8 cellular contexts compared by ENCODE assay signal in genomic region chr4:1247811-1248261, GRCh38. TPM values are rescaled to one million over a fixed set of nuclear protein-coding genes. Genes with fewer than 3 reads are reported as not detected.
A peak's percentile ranks its signal among the peaks of the same experiment; 100 is the strongest.
DNase-seq lines count a peak whose midpoint lies in the region; ATAC-seq and TF ChIP-seq lines count a peak whose summit lies in the region.

No MANE protein-coding gene starts in this region.

- H3K36me3 ChIP-seq in HUES64 (ENCODE audit: insufficient read depth, low read length): peaks cover 14% of the 10 kb centered on the region
- no peaks in the 10 kb centered on the region for H3K36me3 ChIP-seq in mammary epithelial cell (ENCODE audit: insufficient read depth, low read length)
- H3K36me3 ChIP-seq in lung (ENCODE audit: control insufficient read depth in 2 of 2, insufficient read depth in 2 of 2, low read length in 2 of 2): peaks cover 0 to 6% of the 10 kb centered on the region in 2 donors

- H3K4me3 ChIP-seq in HUES64 (ENCODE audit: low read length) (peak overlapping the region; percentile 92), mammary epithelial cell (replicated peaks in 1 of 3; ENCODE audit: insufficient read depth in 1 of 3, low read depth in 2 of 3, low read length in 3 of 3) (peak overlapping the region; percentile 59 to 78 (median 75)), lung (peak overlapping the region; percentile 72)

- peaks cover 66% of the 10 kb centered on the region for H3K79me2 ChIP-seq in mammary epithelial cell (ENCODE audit: insufficient read depth, low read length)

- peaks cover 8% of the 10 kb centered on the region; the same call in 1 of the 2 replicates for H3K4me1 ChIP-seq in HUES64 (ENCODE audit: insufficient read depth, low read length)
- H3K4me1 ChIP-seq in mammary epithelial cell (ENCODE audit: insufficient read depth, low read length): peaks cover 32% of the 10 kb centered on the region
- peaks cover 15 to 50% of the 10 kb centered on the region in 2 donors for H3K4me1 ChIP-seq in lung (ENCODE audit: control insufficient read depth in 2 of 2, insufficient read depth in 2 of 2, low read length in 2 of 2)

- peaks cover 11% of the 10 kb centered on the region for H4K20me1 ChIP-seq in mammary epithelial cell (ENCODE audit: insufficient read depth, low read length)

- BruUV-seq in mammary epithelial cell (replicated peaks; lab: Mats Ljungman, UMichigan): no TSS peak

- in situ Hi-C loops in mammary epithelial cell (cut with MboI; ENCODE audit: low sequenced_read_pairs in 2 of 2): no loop called here

- peaks cover 74% of the 10 kb centered on the region for H3K36me3 Mint-ChIP-seq in activated T-cell treated with anti-CD3 and anti-CD28 coated beads, Interleukin-2, amount 50 U/mL, for 24 hours (ENCODE audit: low read depth)
- H3K36me3 Mint-ChIP-seq in type B pancreatic cell: peaks cover 22% of the 10 kb centered on the region

- dilution Hi-C loops in mammary epithelial cell (cut with HindIII; ENCODE audit: low sequenced_read_pairs): no loop called here

- peak; percentile 7 for ATAC-seq in lung (ENCODE audit: insufficient read depth, low FRiP score)

- H3K27me3 ChIP-seq in HUES64 (ENCODE audit: insufficient read depth, low read length): no peaks in the 10 kb centered on the region
- H3K27me3 ChIP-seq in mammary epithelial cell (ENCODE audit: insufficient read depth, low read length): no peaks in the 10 kb centered on the region
- H3K27me3 ChIP-seq in lung (ENCODE audit: control insufficient read depth, insufficient read depth): no peaks in the 10 kb centered on the region

- H3K27ac Mint-ChIP-seq in activated T-cell treated with anti-CD3 and anti-CD28 coated beads, Interleukin-2, amount 50 U/mL, for 24 hours: peak overlapping the region; percentile 93
- peak overlapping the region; percentile 92 for H3K27ac Mint-ChIP-seq in type B pancreatic cell

- H3K9me3 Mint-ChIP-seq in activated T-cell treated with anti-CD3 and anti-CD28 coated beads, Interleukin-2, amount 50 U/mL, for 24 hours: no peaks in the 10 kb centered on the region
- no peaks in the 10 kb centered on the region for H3K9me3 Mint-ChIP-seq in type B pancreatic cell

- H3K4me3 Mint-ChIP-seq in activated T-cell treated with anti-CD3 and anti-CD28 coated beads, Interleukin-2, amount 50 U/mL, for 24 hours: peak overlapping the region; percentile 88
- H3K4me3 Mint-ChIP-seq in type B pancreatic cell: peak overlapping the region; percentile 89

- DNase-seq in activated T-cell treated with anti-CD3 and anti-CD28 coated beads, Interleukin-2, amount 50 U/mL, for 24 hours: no peak
- no peak for DNase-seq in activated T-cell treated with anti-CD3 and anti-CD28 coated beads, Interleukin-2, amount 50 U/mL, for 48 hours
- DNase-seq in mammary epithelial cell (peak; percentile 54), lung (ENCODE audit: low spot score) (no peak), type B pancreatic cell (ENCODE audit: extremely low spot score, unreplicated experiment) (no peak), cerebellar nuclear complex (lab: John Stamatoyannopoulos, UW) (no peak), cortex of kidney (lab: John Stamatoyannopoulos, UW) (no peak)

- H3K27ac ChIP-seq in HUES64 (ENCODE audit: low read depth, low read length): peak overlapping the region; percentile 91
- H3K27ac ChIP-seq in mammary epithelial cell (ENCODE audit: insufficient read depth, low read depth, low read length): peak overlapping the region; percentile 52
- peak overlapping the region; percentile 94 to 95 for H3K27ac ChIP-seq in lung (ENCODE audit: low read depth in 1 of 2, low read length in 1 of 2)

- peak overlapping the region; percentile 39 for H2AFZ ChIP-seq in mammary epithelial cell (ENCODE audit: low read depth, low read length)

- intact Hi-C loops in mammary epithelial cell (cut with micrococcal nuclease): loop anchor here (5.0 kb wide), 1 partner anchor 81 kb away; no protein-coding TSS in a partner anchor

- H3K4me2 ChIP-seq in mammary epithelial cell (ENCODE audit: insufficient read depth, low read depth, low read length): peak overlapping the region; percentile 99

- H3K9ac ChIP-seq in HUES64 (ENCODE audit: low read depth, low read length) (peak overlapping the region; percentile 98), mammary epithelial cell (ENCODE audit: insufficient read depth, low read length) (peak overlapping the region; percentile 77)

- whole genome bisulfite sequencing in HUES64: under 1% methylated on average over 45 of the region's 45 CpGs
- WGBS in mammary epithelial cell (ENCODE audit: low coverage, missing lambda C conversion rate): 0% methylated on average over 9 of the region's 45 CpGs
- 0 to 1% methylated on average over 40 to 45 of the region's 45 CpGs for WGBS in lung, 2 donors

- H3K9me3 ChIP-seq in HUES64 (ENCODE audit: insufficient read depth, low read depth, low read length): peaks cover 21% of the 10 kb centered on the region
- H3K9me3 ChIP-seq in mammary epithelial cell (replicated peaks; ENCODE audit: insufficient read depth, low read length): peaks cover 16% of the 10 kb centered on the region
- no peaks in the 10 kb centered on the region for H3K9me3 ChIP-seq in lung (ENCODE audit: control insufficient read depth in 2 of 2, insufficient read depth in 1 of 2, low read length in 1 of 2)

- H3K4me1 Mint-ChIP-seq in activated T-cell treated with anti-CD3 and anti-CD28 coated beads, Interleukin-2, amount 50 U/mL, for 24 hours (ENCODE audit: low read depth): peaks cover 74% of the 10 kb centered on the region
- H3K4me1 Mint-ChIP-seq in type B pancreatic cell (ENCODE audit: unreplicated experiment): peaks cover 21% of the 10 kb centered on the region

- no peaks in the 10 kb centered on the region for H3K27me3 Mint-ChIP-seq in activated T-cell treated with anti-CD3 and anti-CD28 coated beads, Interleukin-2, amount 50 U/mL, for 24 hours
- no peaks in the 10 kb centered on the region for H3K27me3 Mint-ChIP-seq in type B pancreatic cell

- TF ChIP-seq CTCF in mammary epithelial cell (conservative IDR thresholded peaks at IDR 0.05 in 1 of 2, IDR thresholded peaks at IDR 0.05 in 1 of 2; ENCODE audit: extremely low read depth in 1 of 2, insufficient read depth in 1 of 2, low read depth in 1 of 2, low read length in 2 of 2): no peak
- TF ChIP-seq CTCF in lung (IDR thresholded peaks at IDR 0.05; ENCODE audit: control extremely low read depth, extremely low read depth): no peak
- no peak for TF ChIP-seq CTCF in type B pancreatic cell (conservative IDR thresholded peaks at IDR 0.05)

- CTCF ChIA-PET in mammary epithelial cell (lab: Charles Lee; ENCODE audit: low non-redundant PET): no interaction called here

RNA-seq across cellular contexts. Expression of gene CTBP1, which starts 1.1 kb away (rescaled TPM):
- 90.6 TPM for polyA plus RNA-seq in HUES64 (2013, experiment 1 of 2)
- 98.6 TPM for polyA plus RNA-seq in HUES64 (2013, experiment 2 of 2)
- total RNA-seq in mammary epithelial cell (100 to 1,000 TPM; 127 to 237 TPM), lung (100 to 1,000 TPM; 121 to 204 TPM), type B pancreatic cell (ENCODE audit: low replicate concordance) (147 and 165 TPM in 2 replicates)
- polyA plus RNA-seq in mammary epithelial cell (83.3 TPM), lung (100 to 1,000 TPM; 126 to 150 TPM)
- 32.7 TPM for polyA minus RNA-seq in mammary epithelial cell

RNA-seq across cellular contexts. Expression of gene MAEA, which starts 41.9 kb away (rescaled TPM):
- 77.0 TPM for polyA plus RNA-seq in HUES64 (2013, experiment 1 of 2)
- polyA plus RNA-seq in HUES64 (2013, experiment 2 of 2): 74.8 TPM
- total RNA-seq in mammary epithelial cell (100 to 1,000 TPM in 1 of 2 donors, 10 to 100 TPM in 1; 80.4 to 109 TPM), lung (10 to 100 TPM; 54.5 to 67.4 TPM), type B pancreatic cell (ENCODE audit: low replicate concordance) (81.5 and 98.7 TPM in 2 replicates)
- polyA plus RNA-seq in mammary epithelial cell (120 TPM), lung (10 to 100 TPM; 39.7 to 67.1 TPM)
- 86.1 TPM for polyA minus RNA-seq in mammary epithelial cell
